22 cellular contexts compared by ENCODE assay signal in the genomic region with DNA sequence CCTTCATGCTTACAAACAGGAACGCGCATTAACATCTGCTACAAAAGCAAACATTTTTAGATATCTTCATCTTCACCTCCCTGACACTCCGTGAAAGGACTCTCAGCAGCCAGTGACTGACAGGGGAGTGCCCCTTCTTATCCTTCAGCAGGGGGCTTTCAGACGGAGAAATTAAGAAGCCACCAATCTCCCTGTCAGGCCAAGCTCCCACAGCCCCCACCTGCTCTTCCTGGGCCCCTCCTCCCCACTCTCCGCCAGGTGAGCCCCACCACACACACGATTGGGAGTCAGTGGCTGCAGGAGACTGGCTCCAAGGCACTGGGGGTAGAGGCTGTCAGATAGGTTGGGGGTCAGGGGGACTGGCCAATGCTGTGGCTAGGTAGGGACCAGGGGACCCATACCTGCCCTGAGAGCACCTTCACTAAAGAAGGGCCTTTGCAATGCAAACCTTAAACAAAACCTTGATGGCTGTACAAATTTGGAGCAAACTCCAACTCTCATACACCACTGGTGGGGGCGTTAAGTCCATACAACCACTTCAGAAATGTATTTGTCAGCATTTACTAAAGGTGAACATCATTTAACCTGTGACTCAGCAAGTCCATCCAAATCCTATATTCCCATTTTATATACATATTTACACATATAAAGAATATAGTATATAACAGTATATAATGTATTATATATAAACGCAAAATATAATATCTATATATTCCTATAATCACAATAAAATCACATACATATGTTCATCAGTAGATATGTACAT.
"Had no signal": no experiment of that assay in that cellular context is flagged by ENCODE, and none has a peak within 500 bp of the region (broad histone marks: within the 10 kb centered on the region; RNA-seq: fewer than 3 reads in every experiment).

No MANE protein-coding gene starts in this region.

- ATAC-seq: activated T-cell treated with anti-CD3 and anti-CD28 coated beads, Interleukin-2, amount 50 U/mL, for 4 hours; gastroesophageal sphincter; lower lobe of right lung; naive thymus-derived CD8-positive, alpha-beta T cell; right cardiac atrium; stimulated activated effector memory CD8-positive, alpha-beta T cell treated with anti-CD3 and anti-CD28 coated beads, Interleukin-12 subunit alpha, Interleukin-12 subunit beta, amount 100 ng/mL, for 72 hours; stimulated activated naive CD8-positive, alpha-beta T cell treated with anti-CD3 and anti-CD28 coated beads, Interleukin-15, amount 100 ng/mL, for 72 hours; WTC11 had no signal

- H3K4me3 ChIP-seq: colonic mucosa, gastroesophageal sphincter, lower lobe of right lung, ovary, psoas muscle, tibial artery had no signal

- H3K9me3 ChIP-seq: colonic mucosa, gastroesophageal sphincter, lower lobe of right lung, ovary, psoas muscle, tibial artery had no signal

- H3K9me3 Mint-ChIP-seq: activated naive CD8-positive, alpha-beta T cell treated with anti-CD3 and anti-CD28 coated beads for 36 hours; activated T-cell treated with anti-CD3 and anti-CD28 coated beads, Interleukin-2, amount 50 U/mL, for 4 hours; activated T-helper 2 cell treated with anti-CD3 and anti-CD28 coated beads, Interferon-gamma antibody, Interleukin-2, Interleukin-4, amounts not matched to agents 10 μg/mL and 5 μg/mL and 100 μg/mL, durations not matched to agents 14 hours and 24 hours and 36 hours; mesothelial cell of epicardium; stimulated activated effector memory CD8-positive, alpha-beta T cell treated with anti-CD3 and anti-CD28 coated beads, Interleukin-12 subunit alpha, Interleukin-12 subunit beta, amount 100 ng/mL, for 72 hours; stimulated activated naive CD8-positive, alpha-beta T cell treated with anti-CD3 and anti-CD28 coated beads, Interleukin-15, amount 100 ng/mL, for 72 hours; T-helper 1 cell treated with Interleukin-12 subunit alpha and Interleukin-12 subunit beta and Interleukin-4 antibody, amounts not matched to agents 30 μg/mL and 1 μg/mL, for 36 hours; WTC11 had no signal

- H3K4me1 Mint-ChIP-seq: activated naive CD8-positive, alpha-beta T cell treated with anti-CD3 and anti-CD28 coated beads for 36 hours; naive thymus-derived CD8-positive, alpha-beta T cell; stimulated activated effector memory CD8-positive, alpha-beta T cell treated with anti-CD3 and anti-CD28 coated beads, Interleukin-12 subunit alpha, Interleukin-12 subunit beta, amount 100 ng/mL, for 72 hours; stimulated activated naive CD8-positive, alpha-beta T cell treated with anti-CD3 and anti-CD28 coated beads, Interleukin-15, amount 100 ng/mL, for 72 hours had no signal

- H3K27me3 Mint-ChIP-seq: activated naive CD8-positive, alpha-beta T cell treated with anti-CD3 and anti-CD28 coated beads for 36 hours; naive thymus-derived CD8-positive, alpha-beta T cell; stimulated activated naive CD8-positive, alpha-beta T cell treated with anti-CD3 and anti-CD28 coated beads, Interleukin-15, amount 100 ng/mL, for 72 hours had no signal

- H3K27ac Mint-ChIP-seq: activated naive CD8-positive, alpha-beta T cell treated with anti-CD3 and anti-CD28 coated beads for 36 hours; activated T-helper 2 cell treated with anti-CD3 and anti-CD28 coated beads, Interferon-gamma antibody, Interleukin-2, Interleukin-4, amounts not matched to agents 10 μg/mL and 5 μg/mL and 100 μg/mL, durations not matched to agents 14 hours and 24 hours and 36 hours; mesothelial cell of epicardium; naive thymus-derived CD8-positive, alpha-beta T cell; stimulated activated effector memory CD8-positive, alpha-beta T cell treated with anti-CD3 and anti-CD28 coated beads, Interleukin-12 subunit alpha, Interleukin-12 subunit beta, amount 100 ng/mL, for 72 hours; stimulated activated naive CD8-positive, alpha-beta T cell treated with anti-CD3 and anti-CD28 coated beads, Interleukin-15, amount 100 ng/mL, for 72 hours; T-helper 1 cell treated with Interleukin-12 subunit alpha and Interleukin-12 subunit beta and Interleukin-4 antibody, amounts not matched to agents 30 μg/mL and 1 μg/mL, for 36 hours; WTC11 had no signal

- H3K27me3 ChIP-seq: colonic mucosa, gastroesophageal sphincter, ovary, tibial artery had no signal

- H3K4me3 Mint-ChIP-seq: activated naive CD8-positive, alpha-beta T cell treated with anti-CD3 and anti-CD28 coated beads for 36 hours; activated T-cell treated with anti-CD3 and anti-CD28 coated beads, Interleukin-2, amount 50 U/mL, for 4 hours; mesothelial cell of epicardium; naive thymus-derived CD8-positive, alpha-beta T cell; stimulated activated effector memory CD8-positive, alpha-beta T cell treated with anti-CD3 and anti-CD28 coated beads, Interleukin-12 subunit alpha, Interleukin-12 subunit beta, amount 100 ng/mL, for 72 hours; stimulated activated naive CD8-positive, alpha-beta T cell treated with anti-CD3 and anti-CD28 coated beads, Interleukin-15, amount 100 ng/mL, for 72 hours; T-helper 1 cell treated with Interleukin-12 subunit alpha and Interleukin-12 subunit beta and Interleukin-4 antibody, amounts not matched to agents 30 μg/mL and 1 μg/mL, for 36 hours; WTC11 had no signal

- H3K36me3 ChIP-seq: colonic mucosa, lower lobe of right lung, ovary, tibial artery had no signal

- FAIRE-seq: astrocyte, islet of Langerhans had no signal

- H3K27ac ChIP-seq: colonic mucosa, epithelial cell of prostate, gastroesophageal sphincter, lower lobe of right lung, ovary, psoas muscle had no signal

- H3K4me1 ChIP-seq: colonic mucosa had no signal

- DNase-seq: activated naive CD4-positive, alpha-beta T cell; activated naive CD8-positive, alpha-beta T cell treated with anti-CD3 and anti-CD28 coated beads for 36 hours; activated T-cell treated with anti-CD3 and anti-CD28 coated beads, Interleukin-2, amount 50 U/mL, for 4 hours; colonic mucosa; lower lobe of right lung; naive thymus-derived CD8-positive, alpha-beta T cell; stimulated activated CD4-positive, alpha-beta T cell treated with anti-CD3 and anti-CD28 coated beads, Interleukin-1b, Interleukin-23, amount 100 ng/mL, for 48 hours; stimulated activated naive CD8-positive, alpha-beta T cell treated with anti-CD3 and anti-CD28 coated beads, Interleukin-15, amount 100 ng/mL, for 72 hours; T1000 had no signal

- H3K36me3 Mint-ChIP-seq: activated naive CD8-positive, alpha-beta T cell treated with anti-CD3 and anti-CD28 coated beads for 36 hours; naive thymus-derived CD8-positive, alpha-beta T cell; stimulated activated effector memory CD8-positive, alpha-beta T cell treated with anti-CD3 and anti-CD28 coated beads, Interleukin-12 subunit alpha, Interleukin-12 subunit beta, amount 100 ng/mL, for 72 hours had no signal
